ENCODE assay signal across 8 cellular contexts in the genomic region with DNA sequence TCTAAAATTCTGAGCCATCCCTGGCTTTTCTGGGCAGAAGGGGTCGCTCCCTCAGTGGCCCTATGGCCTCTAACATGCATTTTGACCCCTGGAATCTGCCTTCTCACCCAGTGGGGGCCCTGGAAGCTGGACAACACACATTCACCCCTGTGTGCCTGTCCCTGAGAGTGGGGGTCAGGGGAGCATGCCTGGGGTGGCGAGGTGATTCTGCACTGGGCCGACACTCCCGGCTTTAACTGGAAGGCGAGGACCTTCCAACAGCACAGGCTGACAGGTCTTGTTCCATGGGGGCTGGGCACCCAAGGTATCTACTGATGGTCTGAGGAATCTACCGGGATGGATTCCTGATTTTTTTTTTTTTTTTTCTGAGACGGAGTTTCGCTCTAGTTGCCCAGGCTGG. TPM values are rescaled to one million over a fixed set of nuclear protein-coding genes. Genes with fewer than 3 reads are reported as not detected.
DNase-seq lines count a peak whose midpoint lies in the region; ATAC-seq and TF ChIP-seq lines count a peak whose summit lies in the region.
"Had no signal": no experiment of that assay in that cellular context is flagged by ENCODE, and none has a peak within 500 bp of the region (broad histone marks: within the 10 kb centered on the region; RNA-seq: fewer than 3 reads in every experiment).

No MANE protein-coding gene starts in this region.

- 73 to 88% (median 81%) methylated on average over 6 to 8 of the region's 8 CpGs for WGBS in adrenal gland, 4 donors

- H3K36me3 ChIP-seq in PC-3 (ENCODE audit: low read depth, low read length) (peaks cover 2% of the 10 kb centered on the region; the same call in 1 of the 2 replicates), adrenal gland (replicated peaks in 1 of 2) (peaks cover 0 to 25% of the 10 kb centered on the region in 2 donors), left lung (peaks cover 0 to 38% of the 10 kb centered on the region in 2 donors)
- H3K36me3 ChIP-seq: ovary had no signal

- ATAC-seq in PC-3 (no peak), left lung (no peak)

- peaks cover 32% of the 10 kb centered on the region for H3K4me1 ChIP-seq in PC-3 (ENCODE audit: insufficient read depth, low read length)
- peaks cover 38 to 76% of the 10 kb centered on the region in 2 donors for H3K4me1 ChIP-seq in adrenal gland (replicated peaks in 1 of 2)
- H3K4me1 ChIP-seq in left lung = peaks cover 26 to 97% of the 10 kb centered on the region in 2 donors

- POLR2A ChIA-PET in PC-3 (lab: Charles Lee; ENCODE audit: unreplicated experiment) = interaction anchor here (0.5 to 0.6 kb wide), 2 partner anchors 17 to 287 kb away, joined by 3 to 4 read pairs; no protein-coding TSS in a partner anchor

- peak overlapping the region; percentile 58 for H3K4me2 ChIP-seq in PC-3 (ENCODE audit: low read length)

- CTCF ChIA-PET in PC-3 (lab: Charles Lee) = interaction anchor here (0.7 kb wide), 1 partner anchor 40 kb away, joined by 9 read pairs; the partner anchor contains the start of gene TOP3B

- no peak for TF ChIP-seq POLR2A in adrenal gland (IDR thresholded peaks at IDR 0.05)

- DNase-seq in PC-3 = no peak
- no peak for DNase-seq in adrenal gland
- DNase-seq in left lung = no peak
- no peak for DNase-seq in substantia nigra (lab: John Stamatoyannopoulos, UW)
- DNase-seq in stimulated activated CD4-positive, alpha-beta T cell treated with anti-CD3 and anti-CD28 coated beads, Interleukin-4, amount 100 ng/mL, for 4 hours = no peak
- no peak for DNase-seq in GM20000 (ENCODE audit: low spot score)
- DNase-seq in epidermal melanocyte (ENCODE audit: insufficient read length, low spot score) = no peak

- TSS peak; percentile 20 for BruUV-seq in PC-3 (replicated peaks; lab: Mats Ljungman, UMichigan)

- H4K20me1 ChIP-seq in PC-3 (ENCODE audit: low read length) = no peaks in the 10 kb centered on the region

- H3K27ac ChIP-seq in PC-3 (ENCODE audit: low read length) = peak overlapping the region; percentile 95
- H3K27ac ChIP-seq in adrenal gland = peak overlapping the region; percentile 24 to 98 (median 61)
- peak overlapping the region; percentile 85 to 98 for H3K27ac ChIP-seq in left lung
- peak overlapping the region; percentile 49 for H3K27ac ChIP-seq in substantia nigra (ENCODE audit: low read depth, low read length, poor library complexity, severe bottlenecking)

- H3K9me3 ChIP-seq in PC-3 (ENCODE audit: low read length) (no peaks in the 10 kb centered on the region), adrenal gland (replicated peaks in 1 of 3) (no peaks in the 10 kb centered on the region), left lung (no peaks in the 10 kb centered on the region)
- H3K9me3 ChIP-seq: ovary had no signal

- TF ChIP-seq CTCF in PC-3 (conservative IDR thresholded peaks at IDR 0.05; ENCODE audit: low read depth, low read length) = no peak
- no peak for TF ChIP-seq CTCF in adrenal gland (IDR thresholded peaks at IDR 0.05)
- TF ChIP-seq CTCF in left lung (IDR thresholded peaks at IDR 0.05) = no peak
- no peak for TF ChIP-seq CTCF in GM20000 (IDR thresholded peaks at IDR 0.05; ENCODE audit: extremely low read depth, missing control alignments)

- intact Hi-C loops in PC-3 (cut with micrococcal nuclease) (no loop called here), adrenal gland (cut with DNase I) (loop anchor here in 1 of 2 donors (10.0 kb wide), 1 partner anchor 227 kb away; no protein-coding TSS in a partner anchor), left lung (cut with DNase I) (no loop called here)

- H3K27me3 ChIP-seq in PC-3 (ENCODE audit: low read length) (no peaks in the 10 kb centered on the region), adrenal gland (no peaks in the 10 kb centered on the region), left lung (no peaks in the 10 kb centered on the region)
- H3K27me3 ChIP-seq: ovary had no signal

- H2AFZ ChIP-seq in PC-3 (ENCODE audit: low read length) = peak overlapping the region; percentile 72; the same call in 1 of the 2 replicates

- H3K4me3 ChIP-seq in PC-3 (ENCODE audit: low read length) = no peak overlapping the region
- H3K4me3 ChIP-seq in adrenal gland = no peak overlapping the region
- no peak overlapping the region for H3K4me3 ChIP-seq in left lung
- H3K4me3 ChIP-seq: ovary had no signal

- peak overlapping the region; percentile 71 for H3K9ac ChIP-seq in PC-3 (ENCODE audit: low read length)

- no peaks in the 10 kb centered on the region for H3K9me2 ChIP-seq in PC-3 (replicated peaks; ENCODE audit: low read length)

- peaks cover 7% of the 10 kb centered on the region for H3F3A ChIP-seq in PC-3 (ENCODE audit: low read length, unreplicated experiment)

- 0 out of 2 replicates have a peak, but pooled peaks cover 10% of the 10 kb centered on the region for H3K79me2 ChIP-seq in PC-3 (ENCODE audit: low read length)

RNA-seq across cellular contexts. Expression of gene PPM1F, which starts 10.7 kb away (rescaled TPM):
- total RNA-seq in PC-3 (2014; rRNA removed) = 40.4 and 46.2 TPM in 2 replicates
- 10 to 100 TPM; 38.8 to 60.6 (median 45.5) TPM for total RNA-seq in adrenal gland
- polyA plus RNA-seq in adrenal gland = 10 to 100 TPM in 2 of 3 donors, 1 to 10 TPM in 1; 9.9 to 29.2 (median 20.1) TPM
- 10 to 100 TPM; 31.0 to 55.8 TPM for total RNA-seq in left lung

RNA-seq across cellular contexts. Expression of gene TOP3B, which starts 40.7 kb away (rescaled TPM):
- total RNA-seq in PC-3 (2014; rRNA removed) (42.4 and 44.5 TPM in 2 replicates), adrenal gland (10 to 100 TPM; 15.3 to 31.0 (median 24.5) TPM), left lung (10 to 100 TPM; 22.5 to 33.6 TPM)
- 10 to 100 TPM in 2 of 3 donors, 1 to 10 TPM in 1; 8.5 to 31.8 (median 18.6) TPM for polyA plus RNA-seq in adrenal gland
